ENCODE assay signal across 8 cellular contexts in genomic region chr10:91219371-91220193, GRCh38. TPM values are rescaled to one million over a fixed set of nuclear protein-coding genes. Genes with fewer than 3 reads are reported as not detected.
DNase-seq lines count a peak whose midpoint lies in the region; ATAC-seq, FAIRE-seq and TF ChIP-seq lines count a peak whose summit lies in the region.

No MANE protein-coding gene starts in this region.

- H3K36me3 Mint-ChIP-seq in brain = peaks cover 10% of the 10 kb centered on the region
- peaks cover 3% of the 10 kb centered on the region for H3K36me3 Mint-ChIP-seq in mesothelial cell of epicardium

- H3K27ac ChIP-seq in heart left ventricle = peak overlapping the region in 8 of 12 donors; percentile 27 to 98 (median 92)
- H3K27ac ChIP-seq in right atrium auricular region = peak overlapping the region in 1 of 2 donors; percentile 64
- peak overlapping the region; percentile 54 for H3K27ac ChIP-seq in vagina

- H3K9me3 ChIP-seq in heart left ventricle = no peaks in the 10 kb centered on the region
- no peaks in the 10 kb centered on the region for H3K9me3 ChIP-seq in right atrium auricular region
- no peaks in the 10 kb centered on the region for H3K9me3 ChIP-seq in vagina

- DNase-seq in heart left ventricle = no peak
- DNase-seq in right atrium auricular region (ENCODE audit: low spot score) = no peak
- DNase-seq in mesothelial cell of epicardium (ENCODE audit: low spot score in 2 of 2, unreplicated experiment in 2 of 2) = no peak
- DNase-seq in vagina (ENCODE audit: extremely low spot score in 2 of 2) = no peak
- DNase-seq in urothelium cell line (ENCODE audit: low spot score) = no peak
- no peak for DNase-seq in NCI-H524 treated with DMSO at 0.1 percent for 48 hours (lab: John Stamatoyannopoulos, UW)

- no peak for TF ChIP-seq POLR2A in heart left ventricle (IDR thresholded peaks at IDR 0.05)
- TF ChIP-seq POLR2A in vagina (IDR thresholded peaks at IDR 0.05) = no peak

- H3K4me3 ChIP-seq in heart left ventricle (peak overlapping the region in 9 of 12 donors; percentile 75 to 99 (median 94)), right atrium auricular region (peak overlapping the region in 1 of 2 donors; percentile 97), vagina (peak overlapping the region; percentile 89 to 98)

- no peak for ATAC-seq in heart left ventricle
- ATAC-seq in HG02588 (IDR thresholded peaks at IDR 0.05; ENCODE audit: unreplicated experiment) = no peak

- no peaks in the 10 kb centered on the region for H3K9me3 Mint-ChIP-seq in brain
- no peaks in the 10 kb centered on the region for H3K9me3 Mint-ChIP-seq in mesothelial cell of epicardium

- no peak for FAIRE-seq in urothelium cell line (lab: Jason Lieb, UNC)

- intact Hi-C loops in heart left ventricle (cut with DNase I) (loop anchor here in 9 of 10 donors (1.0 to 10.0 kb wide), 5 partner anchors 55 to 62 kb away; no protein-coding TSS in a partner anchor), vagina (cut with DNase I) (loop anchor here (10.0 kb wide), 1 partner anchor 55 kb away; no protein-coding TSS in a partner anchor)

- no peak for TF ChIP-seq CTCF in heart left ventricle (IDR thresholded peaks at IDR 0.05)
- no peak for TF ChIP-seq CTCF in right atrium auricular region (IDR thresholded peaks at IDR 0.05)
- no peak for TF ChIP-seq CTCF in brain (conservative IDR thresholded peaks at IDR 0.05)
- no peak for TF ChIP-seq CTCF in mesothelial cell of epicardium (IDR thresholded peaks at IDR 0.05; ENCODE audit: unreplicated experiment)
- no peak for TF ChIP-seq CTCF in vagina (IDR thresholded peaks at IDR 0.05)

- peaks cover 14% of the 10 kb centered on the region for H3K27me3 Mint-ChIP-seq in brain
- H3K27me3 Mint-ChIP-seq in mesothelial cell of epicardium (ENCODE audit: low read depth) = peaks cover 42% of the 10 kb centered on the region

- H3K4me3 Mint-ChIP-seq in brain = peak overlapping the region; percentile 83 to 92 (median 86)
- H3K4me3 Mint-ChIP-seq in mesothelial cell of epicardium = peak overlapping the region; percentile 70

- H3K27me3 ChIP-seq in heart left ventricle (no peaks in the 10 kb centered on the region), right atrium auricular region (no peaks in the 10 kb centered on the region), vagina (no peaks in the 10 kb centered on the region)

- peaks cover 0 to 55% (median 35%) of the 10 kb centered on the region in 12 donors for H3K4me1 ChIP-seq in heart left ventricle
- peaks cover 0 to 51% of the 10 kb centered on the region in 2 donors for H3K4me1 ChIP-seq in right atrium auricular region
- H3K4me1 ChIP-seq in vagina = peaks cover 38% of the 10 kb centered on the region

- H3K36me3 ChIP-seq in heart left ventricle (peaks cover 0 to 15% (median 0%) of the 10 kb centered on the region in 9 donors), right atrium auricular region (no peaks in the 10 kb centered on the region), vagina (no peaks in the 10 kb centered on the region)

- 35 to 39% (median 38%) methylated on average over 8 of the region's 8 CpGs for WGBS in heart left ventricle, 4 donors

- H3K27ac Mint-ChIP-seq in brain (peak overlapping the region; percentile 16 to 88 (median 56)), mesothelial cell of epicardium (no peak overlapping the region)

- H3K4me1 Mint-ChIP-seq in brain (peaks cover 40% of the 10 kb centered on the region), mesothelial cell of epicardium (peaks cover 17% of the 10 kb centered on the region)

RNA-seq across cellular contexts. Expression of gene PCGF5, which starts 0.9 kb away (rescaled TPM):
- 10 to 100 TPM; 54.2 to 90.7 (median 85.6) TPM for total RNA-seq in heart left ventricle
- polyA plus RNA-seq in heart left ventricle = 10 to 100 TPM; 58.2 to 86.3 TPM
- 10 to 100 TPM; 42.8 to 62.0 TPM for total RNA-seq in right atrium auricular region
- polyA plus RNA-seq in brain (ENCODE audit: insufficient read depth, low read depth, low replicate concordance) = 41.8 TPM
- total RNA-seq in mesothelial cell of epicardium = 11.4 to 13.6 TPM (median 11.6 TPM) in 3 replicates
- 45.4 TPM for total RNA-seq in vagina
